In the genomic region with DNA sequence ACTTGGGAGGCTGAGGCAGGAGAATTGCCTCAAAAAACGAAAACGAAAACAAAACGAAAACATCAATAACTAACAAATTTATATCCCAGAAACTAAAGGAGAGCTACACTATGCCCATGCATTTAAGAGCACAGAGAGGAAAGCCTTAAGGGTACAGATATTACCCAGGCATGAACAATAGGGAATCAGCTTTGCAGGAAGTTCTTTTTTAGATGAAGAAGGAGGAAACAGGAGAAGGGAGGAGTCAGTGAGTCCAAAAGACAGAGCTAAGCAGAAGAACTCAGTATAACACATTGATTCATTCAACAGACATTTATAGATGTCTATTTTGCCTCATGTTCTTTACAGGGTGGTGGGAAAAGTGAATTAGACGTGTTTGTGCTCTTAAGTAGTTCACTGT, we compare ENCODE assay signal across 21 cellular contexts. TPM values are rescaled to one million over a fixed set of nuclear protein-coding genes. Genes with fewer than 3 reads are reported as not detected.
A peak's percentile ranks its signal among the peaks of the same experiment; 100 is the strongest.
DNase-seq lines count a peak whose midpoint lies in the region; ATAC-seq, FAIRE-seq and TF ChIP-seq lines count a peak whose summit lies in the region.
"Had no signal": no experiment of that assay in that cellular context is flagged by ENCODE, and none has a peak within 500 bp of the region (broad histone marks: within the 10 kb centered on the region; RNA-seq: fewer than 3 reads in every experiment).

No MANE protein-coding gene starts in this region.

- WGBS in heart right ventricle, 2 donors: 67 to 70% methylated on average over 4 of the region's 4 CpGs
- WGBS in spleen, 5 donors: 67 to 83% (median 76%) methylated on average over 4 of the region's 4 CpGs

- H3K27me3 ChIP-seq in heart right ventricle (no peaks in the 10 kb centered on the region), right atrium auricular region (no peaks in the 10 kb centered on the region), endothelial cell of umbilical vein (ENCODE audit: control insufficient read depth in 2 of 2, insufficient read depth in 2 of 2, low read length in 2 of 2) (no peaks in the 10 kb centered on the region), spleen (replicated peaks in 1 of 7) (no peaks in the 10 kb centered on the region)

- peak in 7 of 8 donors; percentile 54 to 76 (median 66) for ATAC-seq in heart right ventricle
- ATAC-seq in HG02981 (IDR thresholded peaks at IDR 0.05; ENCODE audit: unreplicated experiment): no peak
- ATAC-seq: GM12878, HCT116 had no signal

- H3K4me3 ChIP-seq in heart right ventricle (no peak overlapping the region), right atrium auricular region (no peak overlapping the region), endothelial cell of umbilical vein (replicated peaks in 1 of 3; ENCODE audit: insufficient read depth in 1 of 3, low read depth in 1 of 3, low read length in 3 of 3) (no peak overlapping the region), spleen (no peak overlapping the region)
- H3K4me3 ChIP-seq: GM12878, GM23248 had no signal

- peaks cover 0 to 27% (median 10%) of the 10 kb centered on the region in 9 donors for H3K4me1 ChIP-seq in heart right ventricle
- H3K4me1 ChIP-seq in right atrium auricular region: peaks cover 0 to 5% of the 10 kb centered on the region in 2 donors
- peaks cover 14% of the 10 kb centered on the region for H3K4me1 ChIP-seq in endothelial cell of umbilical vein (ENCODE audit: control insufficient read depth, extremely low read depth, insufficient read depth, low read length)
- H3K4me1 ChIP-seq in spleen: peaks cover 0 to 30% (median 13%) of the 10 kb centered on the region in 6 donors

- no peaks in the 10 kb centered on the region for H3K79me2 ChIP-seq in endothelial cell of umbilical vein (ENCODE audit: control insufficient read depth, insufficient read depth, low read length)

- H3K9me3 ChIP-seq in heart right ventricle (no peaks in the 10 kb centered on the region), right atrium auricular region (no peaks in the 10 kb centered on the region), endothelial cell of umbilical vein (replicated peaks; ENCODE audit: control insufficient read depth, insufficient read depth, low read length) (no peaks in the 10 kb centered on the region), spleen (no peaks in the 10 kb centered on the region)

- no peaks in the 10 kb centered on the region for H3K9me1 ChIP-seq in endothelial cell of umbilical vein (replicated peaks; ENCODE audit: control insufficient read depth, extremely low read depth, insufficient read depth, low read length)

- peaks cover 0 to 7% (median 0%) of the 10 kb centered on the region in 9 donors for H3K36me3 ChIP-seq in heart right ventricle
- no peaks in the 10 kb centered on the region for H3K36me3 ChIP-seq in right atrium auricular region
- no peaks in the 10 kb centered on the region for H3K36me3 ChIP-seq in endothelial cell of umbilical vein (ENCODE audit: control insufficient read depth in 2 of 2, extremely low read depth in 1 of 2, insufficient read depth in 2 of 2, low read length in 2 of 2)
- H3K36me3 ChIP-seq in spleen: peaks cover 0 to 8% (median 3%) of the 10 kb centered on the region in 6 donors

- TF ChIP-seq POLR2A in endothelial cell of umbilical vein (IDR thresholded peaks at IDR 0.05; ENCODE audit: low read depth, low read length): no peak
- TF ChIP-seq POLR2A in spleen (IDR thresholded peaks at IDR 0.05): no peak
- TF ChIP-seq POLR2A in GM12891 (IDR thresholded peaks at IDR 0.05; ENCODE audit: low read depth, low read length): no peak

- POLR2A ChIA-PET in endothelial cell of umbilical vein (lab: Charles Lee): no interaction called here

- TF ChIP-seq CTCF in heart right ventricle (IDR thresholded peaks at IDR 0.05): no peak
- TF ChIP-seq CTCF in right atrium auricular region (IDR thresholded peaks at IDR 0.05): no peak
- no peak for TF ChIP-seq CTCF in endothelial cell of umbilical vein (IDR thresholded peaks at IDR 0.05; ENCODE audit: extremely low read depth in 1 of 2, insufficient read depth in 1 of 2, low read depth in 1 of 2, low read length in 2 of 2)
- no peak for TF ChIP-seq CTCF in spleen (IDR thresholded peaks at IDR 0.05 in 8 of 11, conservative IDR thresholded peaks at IDR 0.05 in 3 of 11)

- DNase-seq in heart right ventricle: no peak
- DNase-seq in right atrium auricular region (ENCODE audit: low spot score): no peak
- DNase-seq in SKM-1 treated with dmso at 0.1 percent for 144 hours (lab: John Stamatoyannopoulos, UW; ENCODE audit: unreplicated experiment): peak; percentile 4
- peak; percentile 47 for DNase-seq in endothelial cell of umbilical vein (ENCODE audit: low read depth, low spot score)
- no peak for DNase-seq in spleen
- no peak for DNase-seq in NCI-H1092 (lab: John Stamatoyannopoulos, UW)
- DNase-seq in GM12891 (ENCODE audit: insufficient read length, low spot score): no peak
- DNase-seq: DMS 273 treated with DMSO at 0.1 percent for 48 hours; GDM1; GM23248; NCI-H1105 treated with DMSO at 0.1 percent for 48 hours; NCI-H187; NCI-H69; NK-92 treated with Interleukin-12 subunit alpha and Interleukin-12 subunit beta, amount 100 ng/mL, for 24 hours; SIG-M5 had no signal

- no peaks in the 10 kb centered on the region for H4K20me1 ChIP-seq in endothelial cell of umbilical vein (replicated peaks; ENCODE audit: control insufficient read depth, extremely low read depth, insufficient read depth, low read length)

- FAIRE-seq in endothelial cell of umbilical vein (lab: Jason Lieb, UNC): peak; percentile 50
- no peak for FAIRE-seq in GM12891 (lab: Jason Lieb, UNC)
- FAIRE-seq: GM12878, GM18507 had no signal

- peak overlapping the region; percentile 59 for H3K4me2 ChIP-seq in endothelial cell of umbilical vein (ENCODE audit: insufficient read depth, low read length)
- H3K4me2 ChIP-seq: KMS-11 had no signal

- CTCF ChIA-PET in endothelial cell of umbilical vein (lab: Charles Lee): interaction anchor here (0.8 to 2.3 kb wide), 9 partner anchors 9 to 144 kb away, joined by 3 to 14 read pairs (median 4); a partner anchor contains a TSS

- no TSS peak for BruUV-seq in endothelial cell of umbilical vein (replicated peaks; lab: Mats Ljungman, UMichigan)

- H2AFZ ChIP-seq in endothelial cell of umbilical vein (ENCODE audit: low read depth, low read length): peak overlapping the region; percentile 90
- H2AFZ ChIP-seq: GM23248 had no signal

- dilution Hi-C loops in endothelial cell of umbilical vein (cut with MboI; ENCODE audit: extremely low pct_ligation_motif_present, low sequenced_read_pairs): no loop called here

- H3K27ac ChIP-seq in heart right ventricle (peak overlapping the region in 9 of 10 donors; percentile 36 to 82 (median 60)), right atrium auricular region (peak overlapping the region in 1 of 2 donors; percentile 36), endothelial cell of umbilical vein (ENCODE audit: insufficient read depth, low read depth, low read length) (peak overlapping the region; percentile 24), spleen (peak overlapping the region in 5 of 8 donors; percentile 23 to 60 (median 40))
- H3K27ac ChIP-seq: C4-2B, GM23248, KMS-11 had no signal

- intact Hi-C loops in heart right ventricle (cut with DNase I) (loop anchor here in 2 of 10 donors (5.0 to 10.0 kb wide), 2 partner anchors 38 to 60 kb away; a partner anchor contains a TSS), endothelial cell of umbilical vein (cut with micrococcal nuclease) (loop anchor here (2.0 kb wide), 1 partner anchor 18 kb away; no protein-coding TSS in a partner anchor), spleen (cut with DNase I; ENCODE audit: low total_unique reads) (no loop called here)

- H3K9ac ChIP-seq in endothelial cell of umbilical vein (replicated peaks; ENCODE audit: extremely low read depth, insufficient read depth, low read length): peak overlapping the region; percentile 4
- H3K9ac ChIP-seq: GM23248, KMS-11 had no signal

RNA-seq across cellular contexts. Expression of a gene that starts 8.3 kb away (rescaled TPM):
- 10 to 100 TPM; 36.7 to 61.4 (median 45.5) TPM for total RNA-seq in heart right ventricle
- 10 to 100 TPM; 55.2 to 69.1 TPM for polyA plus RNA-seq in heart right ventricle
- total RNA-seq in right atrium auricular region: 10 to 100 TPM; 30.8 to 97.8 TPM
- 86.8 and 87.2 TPM in 2 replicates for total RNA-seq in endothelial cell of umbilical vein
- 61.7 and 67.6 TPM in 2 replicates for polyA plus RNA-seq in endothelial cell of umbilical vein
- polyA plus RNA-seq in endothelial cell of umbilical vein (2011; cell fraction: cytosol; rRNA removed): 72.5 and 80.8 TPM in 2 replicates
- polyA plus RNA-seq in endothelial cell of umbilical vein (2011; cell fraction: nucleus; rRNA removed): 34.5 and 39.1 TPM in 2 replicates
- polyA plus RNA-seq in endothelial cell of umbilical vein (2012): 90.2 and 103 TPM in 2 replicates
- 42.4 and 46.0 TPM in 2 replicates for polyA minus RNA-seq in endothelial cell of umbilical vein
- 67.5 TPM for polyA minus RNA-seq in endothelial cell of umbilical vein (2011; cell fraction: cytosol; rRNA and poly(A)+ RNA removed)
- polyA minus RNA-seq in endothelial cell of umbilical vein (2011; cell fraction: nucleus; rRNA and poly(A)+ RNA removed): 10.6 and 12.9 TPM in 2 replicates
- 10 to 100 TPM; 31.1 to 74.7 (median 41.1) TPM for total RNA-seq in spleen
- 10 to 100 TPM; 41.7 to 70.2 (median 52.9) TPM for polyA plus RNA-seq in spleen
- 73.2 TPM for polyA plus RNA-seq in GM12891 (2012; ENCODE audit: low read depth, missing spikeins)

RNA-seq across cellular contexts. Expression of a gene that starts 19.2 kb away (rescaled TPM):
- 10 to 100 TPM in 3 of 10 donors, 1 to 10 TPM in 7; 7.1 to 12.4 (median 8.7) TPM for total RNA-seq in heart right ventricle
- polyA plus RNA-seq in heart right ventricle: 1 to 10 TPM; 4.1 to 6.7 TPM
- total RNA-seq in right atrium auricular region: 10 to 100 TPM in 1 of 2 donors, 1 to 10 TPM in 1; 9.3 to 23.0 TPM
- 73.0 and 73.1 TPM in 2 replicates for total RNA-seq in endothelial cell of umbilical vein
- 56.2 and 64.2 TPM in 2 replicates for polyA plus RNA-seq in endothelial cell of umbilical vein
- 31.1 and 35.9 TPM in 2 replicates for polyA plus RNA-seq in endothelial cell of umbilical vein (2011; cell fraction: cytosol; rRNA removed)
- 89.5 and 105 TPM in 2 replicates for polyA plus RNA-seq in endothelial cell of umbilical vein (2011; cell fraction: nucleus; rRNA removed)
- 52.6 and 58.4 TPM in 2 replicates for polyA plus RNA-seq in endothelial cell of umbilical vein (2012)
- polyA minus RNA-seq in endothelial cell of umbilical vein: 125 and 133 TPM in 2 replicates
- polyA minus RNA-seq in endothelial cell of umbilical vein (2011; cell fraction: cytosol; rRNA and poly(A)+ RNA removed): not detected
- 59.4 and 70.9 TPM in 2 replicates for polyA minus RNA-seq in endothelial cell of umbilical vein (2011; cell fraction: nucleus; rRNA and poly(A)+ RNA removed)
- total RNA-seq in spleen: 10 to 100 TPM; 29.8 to 58.8 (median 43.4) TPM
- polyA plus RNA-seq in spleen: 1 to 10 TPM; 1.9 to 7.6 (median 3.1) TPM
- 0.98 TPM for polyA plus RNA-seq in GM12891 (2012; ENCODE audit: low read depth, missing spikeins)

RNA-seq across cellular contexts. Expression of a gene that starts 55.6 kb away (rescaled TPM):
- total RNA-seq in heart right ventricle (100 to 1,000 TPM in 2 of 10 donors, 10 to 100 TPM in 8; 56.3 to 132 (median 72.6) TPM), right atrium auricular region (10 to 100 TPM; 48.8 to 83.1 TPM), endothelial cell of umbilical vein (101 and 124 TPM in 2 replicates), spleen (100 to 1,000 TPM; 159 to 306 (median 232) TPM)
- polyA plus RNA-seq in heart right ventricle (10 to 100 TPM; 31.9 to 34.6 TPM), endothelial cell of umbilical vein (219 and 224 TPM in 2 replicates), spleen (10 to 100 TPM; 54.9 to 61.6 (median 60.6) TPM)
- 99.6 and 106 TPM in 2 replicates for polyA plus RNA-seq in endothelial cell of umbilical vein (2011; cell fraction: cytosol; rRNA removed)
- polyA plus RNA-seq in endothelial cell of umbilical vein (2011; cell fraction: nucleus; rRNA removed): 233 and 244 TPM in 2 replicates
- 144 and 174 TPM in 2 replicates for polyA plus RNA-seq in endothelial cell of umbilical vein (2012)
- 171 and 223 TPM in 2 replicates for polyA minus RNA-seq in endothelial cell of umbilical vein
- 50.7 TPM for polyA minus RNA-seq in endothelial cell of umbilical vein (2011; cell fraction: cytosol; rRNA and poly(A)+ RNA removed)
- 61.0 and 85.1 TPM in 2 replicates for polyA minus RNA-seq in endothelial cell of umbilical vein (2011; cell fraction: nucleus; rRNA and poly(A)+ RNA removed)
- 49.7 TPM for polyA plus RNA-seq in GM12891 (2012; ENCODE audit: low read depth, missing spikeins)

Comparison
In these comparisons a context has a peak if more than half of its experiments do, and no peak if none do; other contexts are left out.
1. DNase-seq: peak in SKM-1 treated with dmso at 0.1 percent for 144 hours (single experiment) and endothelial cell of umbilical vein (single experiment); none in heart right ventricle (0 of 2), right atrium auricular region (single experiment), spleen (single experiment), NCI-H1092 (single experiment) and GM12891 (single experiment).